10 cellular contexts compared by ENCODE assay signal in the genomic region with DNA sequence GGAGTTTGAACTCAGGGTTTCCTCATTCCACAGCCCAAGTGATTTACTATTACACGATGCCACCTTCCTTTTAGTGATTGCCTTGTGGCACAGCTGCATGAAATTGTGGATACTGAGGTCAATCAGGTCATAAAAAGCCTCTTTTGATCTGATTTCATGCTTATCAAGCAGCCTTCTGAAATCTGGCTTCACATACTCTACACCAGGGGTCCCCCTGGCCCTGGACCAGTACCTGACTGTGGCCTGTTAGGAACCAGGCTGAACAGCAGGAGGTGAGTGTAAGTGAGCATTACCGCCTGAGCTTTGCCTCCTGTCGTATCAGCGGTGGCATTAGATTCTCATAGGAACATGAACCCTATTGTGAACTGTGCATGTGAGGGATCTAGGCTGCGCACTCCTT.
DNase-seq lines count a peak whose midpoint lies in the region; ATAC-seq lines count a peak whose summit lies in the region.
"Had no signal": no experiment of that assay in that cellular context is flagged by ENCODE, and none has a peak within 500 bp of the region (broad histone marks: within the 10 kb centered on the region; RNA-seq: fewer than 3 reads in every experiment).

No MANE protein-coding gene starts in this region.

- H3K4me3 Mint-ChIP-seq in stimulated activated naive CD8-positive, alpha-beta T cell treated with anti-CD3 and anti-CD28 coated beads, Interleukin-15, Interleukin-2, amounts not matched to agents 100 ng/mL and 50 ng/mL, for 24 hours: no peak overlapping the region
- H3K4me3 Mint-ChIP-seq: CD14-positive monocyte had no signal

- H3K27ac Mint-ChIP-seq in stimulated activated naive CD8-positive, alpha-beta T cell treated with anti-CD3 and anti-CD28 coated beads, Interleukin-15, Interleukin-2, amounts not matched to agents 100 ng/mL and 50 ng/mL, for 24 hours: peak overlapping the region; percentile 83

- peaks cover 77% of the 10 kb centered on the region for H3K4me1 Mint-ChIP-seq in stimulated activated naive CD8-positive, alpha-beta T cell treated with anti-CD3 and anti-CD28 coated beads, Interleukin-15, Interleukin-2, amounts not matched to agents 100 ng/mL and 50 ng/mL, for 24 hours (ENCODE audit: low read depth)

- H3K36me3 Mint-ChIP-seq in stimulated activated naive CD8-positive, alpha-beta T cell treated with anti-CD3 and anti-CD28 coated beads, Interleukin-15, Interleukin-2, amounts not matched to agents 100 ng/mL and 50 ng/mL, for 24 hours (ENCODE audit: low read depth): peaks cover 30% of the 10 kb centered on the region

- no peaks in the 10 kb centered on the region for H3K9me3 Mint-ChIP-seq in stimulated activated naive CD8-positive, alpha-beta T cell treated with anti-CD3 and anti-CD28 coated beads, Interleukin-15, Interleukin-2, amounts not matched to agents 100 ng/mL and 50 ng/mL, for 24 hours

- no peak for DNase-seq in stimulated activated naive CD8-positive, alpha-beta T cell treated with anti-CD3 and anti-CD28 coated beads, Interleukin-15, Interleukin-2, amounts not matched to agents 100 U/mL and 50 U/mL, for 24 hours
- DNase-seq in SW480 (ENCODE audit: low spot score) (peak; percentile 50), kidney tubule cell (ENCODE audit: low spot score) (peak; percentile 15), LoVo (ENCODE audit: low spot score) (no peak)
- DNase-seq: stimulated activated CD4-positive, alpha-beta T cell treated with anti-CD3 and anti-CD28 coated beads, Interleukin-2, amount 100 ng/mL, for 24 hours had no signal

- H3K27me3 Mint-ChIP-seq in stimulated activated naive CD8-positive, alpha-beta T cell treated with anti-CD3 and anti-CD28 coated beads, Interleukin-15, Interleukin-2, amounts not matched to agents 100 ng/mL and 50 ng/mL, for 24 hours: no peaks in the 10 kb centered on the region

- ATAC-seq in stimulated activated naive CD8-positive, alpha-beta T cell treated with anti-CD3 and anti-CD28 coated beads, Interleukin-15, Interleukin-2, amounts not matched to agents 100 U/mL and 50 U/mL, for 24 hours: no peak
- ATAC-seq in HG02642 (IDR thresholded peaks at IDR 0.05; ENCODE audit: poor library complexity, unreplicated experiment) (no peak), GM21717 (IDR thresholded peaks at IDR 0.05; ENCODE audit: unreplicated experiment) (no peak), GM21723 (IDR thresholded peaks at IDR 0.05; ENCODE audit: unreplicated experiment) (no peak)

Comparison
In these comparisons a context has a peak if more than half of its experiments do, and no peak if none do; other contexts are left out.
1. DNase-seq: peak in SW480 (single experiment) and kidney tubule cell (single experiment); none in stimulated activated naive CD8-positive, alpha-beta T cell treated with anti-CD3 and anti-CD28 coated beads, Interleukin-15, Interleukin-2, amounts not matched to agents 100 U/mL and 50 U/mL, for 24 hours (single experiment) and LoVo (single experiment).